Comparison of ENCODE assay signal across 8 cellular contexts in the genomic region with DNA sequence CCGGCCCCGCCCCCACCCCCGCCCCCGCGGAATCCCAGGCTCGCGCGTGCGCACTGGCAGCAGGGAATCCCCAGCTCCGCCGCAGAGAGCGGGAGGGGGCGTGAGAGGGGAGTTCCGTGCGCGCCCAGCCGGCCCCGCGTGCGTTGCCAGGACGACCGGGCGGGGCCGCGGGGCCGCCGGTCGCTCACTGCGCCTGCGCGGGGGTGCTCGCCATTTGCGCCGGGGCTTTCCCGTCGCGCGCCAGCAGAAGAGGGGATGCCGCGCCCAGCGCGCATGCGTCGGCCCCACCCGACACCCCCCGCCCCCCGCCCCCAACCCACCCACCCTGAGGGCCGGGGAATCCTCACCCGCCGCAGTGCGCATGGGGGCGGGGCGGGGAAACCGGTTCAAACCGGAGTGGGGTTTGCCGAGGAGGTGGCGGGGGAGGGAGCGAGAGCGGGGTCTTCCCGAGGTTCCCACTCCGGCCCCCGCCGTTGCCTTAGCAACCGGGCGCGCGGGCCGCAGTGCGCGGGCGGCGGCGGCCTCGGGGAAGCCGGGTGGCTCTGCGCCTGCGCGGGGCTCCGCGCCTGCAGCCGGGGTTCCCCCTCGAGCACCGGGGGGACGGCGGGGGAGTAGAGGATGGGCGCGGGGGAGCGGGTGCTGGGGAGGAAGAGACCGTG. TPM values are rescaled to one million over a fixed set of nuclear protein-coding genes. Genes with fewer than 3 reads are reported as not detected.
A peak's percentile ranks its signal among the peaks of the same experiment; 100 is the strongest.
DNase-seq lines count a peak whose midpoint lies in the region; ATAC-seq and TF ChIP-seq lines count a peak whose summit lies in the region.

No MANE protein-coding gene starts in this region.

- H3K4me1 ChIP-seq in duodenal mucosa (ENCODE audit: control insufficient read depth in 1 of 2, insufficient read depth in 2 of 2, low read length in 2 of 2) (peaks cover 5 to 34% of the 10 kb centered on the region in 2 donors), lung (ENCODE audit: control insufficient read depth in 2 of 2, insufficient read depth in 2 of 2, low read length in 2 of 2) (peaks cover 3 to 8% of the 10 kb centered on the region in 2 donors)

- H3K4me1 Mint-ChIP-seq in activated CD4-positive, alpha-beta memory T cell treated with anti-CD3 and anti-CD28 coated beads for 36 hours (ENCODE audit: low read depth), result peaks cover 45% of the 10 kb centered on the region

- 1 to 2% methylated on average over 40 to 84 of the region's 89 CpGs for WGBS in lung, 2 donors

- H3K27ac ChIP-seq in C4-2B (peak overlapping the region; percentile 70), duodenal mucosa (ENCODE audit: low read depth, low read length) (no peak overlapping the region), lung (ENCODE audit: low read depth in 1 of 2, low read length in 1 of 2) (no peak overlapping the region)

- peak overlapping the region; percentile 52 for H3K4me3 Mint-ChIP-seq in activated CD4-positive, alpha-beta memory T cell treated with anti-CD3 and anti-CD28 coated beads for 36 hours

- CTCF ChIA-PET in activated CD4-positive, alpha-beta memory T cell treated with anti-CD3 and anti-CD28 coated beads for 36 hours (lab: Charles Lee), result interaction anchor here (0.6 to 8.1 kb wide), 6 partner anchors 10 to 88 kb away, joined by 3 to 76 read pairs (median 11); a partner anchor contains a TSS

- ATAC-seq in GM19463 (IDR thresholded peaks at IDR 0.05; ENCODE audit: unreplicated experiment), result peak; percentile 49
- peak; percentile 83 for ATAC-seq in lung (ENCODE audit: insufficient read depth, low FRiP score)

- peak; percentile 38 for DNase-seq in HS-5 (ENCODE audit: low read depth)
- peak; percentile 99 for DNase-seq in NCI-H82 treated with DMSO at 0.1 percent for 48 hours (lab: John Stamatoyannopoulos, UW; ENCODE audit: unreplicated experiment)
- DNase-seq in activated CD4-positive, alpha-beta memory T cell treated with anti-CD3 and anti-CD28 coated beads for 36 hours, result peak; percentile 96
- DNase-seq in lung (ENCODE audit: low spot score), result peak; percentile 87
- DNase-seq in stimulated activated CD4-positive, alpha-beta T cell treated with anti-CD3 and anti-CD28 coated beads, TNF-alpha, amount 100 ng/mL, for 1 hour (ENCODE audit: low read depth in 3 of 3, low spot score in 1 of 3), result peak; percentile 90 to 97 (median 92)

- TF ChIP-seq CTCF in C4-2B (conservative IDR thresholded peaks at IDR 0.05) (no peak), lung (IDR thresholded peaks at IDR 0.05; ENCODE audit: control extremely low read depth, extremely low read depth) (no peak)

- H3K36me3 Mint-ChIP-seq in activated CD4-positive, alpha-beta memory T cell treated with anti-CD3 and anti-CD28 coated beads for 36 hours, result peaks cover 2% of the 10 kb centered on the region

- peaks cover 36 to 44% of the 10 kb centered on the region in 2 donors for H3K27me3 ChIP-seq in duodenal mucosa (ENCODE audit: control insufficient read depth in 1 of 2, insufficient read depth in 2 of 2, low read length in 2 of 2)
- H3K27me3 ChIP-seq in lung (ENCODE audit: control insufficient read depth, insufficient read depth), result no peaks in the 10 kb centered on the region

- H3K27ac Mint-ChIP-seq in activated CD4-positive, alpha-beta memory T cell treated with anti-CD3 and anti-CD28 coated beads for 36 hours, result peak overlapping the region; percentile 86

- no peaks in the 10 kb centered on the region for H3K36me3 ChIP-seq in duodenal mucosa (ENCODE audit: control insufficient read depth in 1 of 2, insufficient read depth in 2 of 2, low read length in 2 of 2)
- H3K36me3 ChIP-seq in lung (ENCODE audit: control insufficient read depth in 2 of 2, insufficient read depth in 2 of 2, low read length in 2 of 2), result peaks cover 4 to 14% of the 10 kb centered on the region in 2 donors

- H3K9me3 Mint-ChIP-seq in activated CD4-positive, alpha-beta memory T cell treated with anti-CD3 and anti-CD28 coated beads for 36 hours, result no peaks in the 10 kb centered on the region

- POLR2A ChIA-PET in activated CD4-positive, alpha-beta memory T cell treated with anti-CD3 and anti-CD28 coated beads for 36 hours (lab: Charles Lee), result interaction anchor here (0.8 to 1.5 kb wide), 4 partner anchors 10 to 89 kb away, joined by 3 to 5 read pairs (median 4); a partner anchor contains a TSS

- peak overlapping the region; percentile 60 to 67 for H3K4me3 ChIP-seq in duodenal mucosa (ENCODE audit: low read depth in 1 of 2, low read length in 2 of 2)
- H3K4me3 ChIP-seq in lung, result peak overlapping the region; percentile 55

- H3K27me3 Mint-ChIP-seq in activated CD4-positive, alpha-beta memory T cell treated with anti-CD3 and anti-CD28 coated beads for 36 hours, result peaks cover 38% of the 10 kb centered on the region

- no peak overlapping the region for H3K9ac ChIP-seq in duodenal mucosa (ENCODE audit: low read depth in 1 of 2, low read length in 2 of 2)

- intact Hi-C loops in activated CD4-positive, alpha-beta memory T cell treated with anti-CD3 and anti-CD28 coated beads for 36 hours (cut with micrococcal nuclease), result loop anchor here (1.0 to 5.0 kb wide), 4 partner anchors 49 to 204 kb away; a partner anchor contains a TSS

- H3K9me3 ChIP-seq in duodenal mucosa (ENCODE audit: control insufficient read depth in 1 of 2, low read length in 2 of 2) (no peaks in the 10 kb centered on the region), lung (ENCODE audit: control insufficient read depth in 2 of 2, insufficient read depth in 1 of 2, low read length in 1 of 2) (no peaks in the 10 kb centered on the region)

RNA-seq across cellular contexts. Expression of a gene that starts 15.1 kb away (rescaled TPM):
- 100 to 1,000 TPM; 101 to 105 TPM for total RNA-seq in activated CD4-positive, alpha-beta memory T cell treated with anti-CD3 and anti-CD28 coated beads for 36 hours
- total RNA-seq in lung, result 10 to 100 TPM; 35.5 to 83.1 TPM
- 100 to 1,000 TPM; 121 to 146 TPM for polyA plus RNA-seq in lung

RNA-seq across cellular contexts. Expression of a gene that starts 19.0 kb away (rescaled TPM):
- total RNA-seq in activated CD4-positive, alpha-beta memory T cell treated with anti-CD3 and anti-CD28 coated beads for 36 hours, result under 1 TPM in 1 of 2 experiments, not detected in 1; 0.24 TPM
- under 1 TPM in 1 of 2 donors, not detected in 1; 0.60 TPM for total RNA-seq in lung
- polyA plus RNA-seq in lung, result under 1 TPM; 0.14 to 0.19 TPM

Comparison
In these comparisons a context has a peak if more than half of its experiments do, and no peak if none do; other contexts are left out.
1. DNase-seq: peak in every context shown above with its lines; median percentile 99 in NCI-H82 treated with DMSO at 0.1 percent for 48 hours; 96 in activated CD4-positive, alpha-beta memory T cell treated with anti-CD3 and anti-CD28 coated beads for 36 hours; 92 in stimulated activated CD4-positive, alpha-beta T cell treated with anti-CD3 and anti-CD28 coated beads, TNF-alpha, amount 100 ng/mL, for 1 hour; 87 in lung; 38 in HS-5.